In the genomic region with DNA sequence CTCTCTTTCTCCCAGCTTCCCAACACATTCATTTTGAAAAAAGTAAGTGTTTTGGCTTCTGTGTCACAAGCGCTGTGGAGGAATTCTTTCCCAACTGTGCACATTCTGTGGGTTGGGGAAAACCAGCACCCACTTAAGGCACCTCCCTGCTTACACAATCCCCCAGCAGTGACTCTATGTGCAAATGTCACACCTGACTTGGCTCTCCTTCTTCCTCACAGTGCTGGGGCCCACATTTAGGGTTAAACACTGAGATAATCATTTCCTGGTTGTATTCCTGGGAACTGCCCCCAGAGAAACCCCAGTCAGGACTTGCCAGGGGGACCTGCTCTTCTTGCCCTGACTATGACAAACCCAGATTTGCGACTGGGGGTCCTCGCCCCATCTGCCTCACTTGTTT, we compare ENCODE assay signal across 19 cellular contexts.
A peak's percentile ranks its signal among the peaks of the same experiment; 100 is the strongest.
DNase-seq lines count a peak whose midpoint lies in the region; ATAC-seq and TF ChIP-seq lines count a peak whose summit lies in the region.
"Had no signal": no experiment of that assay in that cellular context is flagged by ENCODE, and none has a peak within 500 bp of the region (broad histone marks: within the 10 kb centered on the region; RNA-seq: fewer than 3 reads in every experiment).

No MANE protein-coding gene starts in this region.

- no peak overlapping the region for H3K4me3 ChIP-seq in IMR-90 (ENCODE audit: insufficient read depth, low read depth, low read length)
- no peak overlapping the region for H3K4me3 ChIP-seq in epithelial cell of proximal tubule (ENCODE audit: low read depth, low read length)
- no peak overlapping the region for H3K4me3 ChIP-seq in kidney epithelial cell (ENCODE audit: low read depth, low read length)
- H3K4me3 ChIP-seq: GM23338, MG63 had no signal

- no peak overlapping the region for H4K8ac ChIP-seq in IMR-90 (ENCODE audit: low read depth in 2 of 2, low read length in 2 of 2)

- no peak overlapping the region for H3K56ac ChIP-seq in IMR-90 (ENCODE audit: extremely low read depth, insufficient read depth, low read length)

- H3K18ac ChIP-seq in IMR-90 (ENCODE audit: low read depth, low read length) = no peak overlapping the region

- no peak for TF ChIP-seq RAD21 in IMR-90 (IDR thresholded peaks at IDR 0.05; ENCODE audit: low read length)

- dilution Hi-C loops in IMR-90 (cut with HindIII; ENCODE audit: low sequenced_read_pairs, unreplicated experiment) = no loop called here

- H2BK15ac ChIP-seq in IMR-90 (ENCODE audit: low read depth, low read length) = no peak overlapping the region

- intact Hi-C loops in IMR-90 (cut with micrococcal nuclease) = no loop called here

- no peak overlapping the region for H2AK5ac ChIP-seq in IMR-90 (ENCODE audit: low read depth, low read length)

- POLR2A ChIA-PET in IMR-90 (lab: Charles Lee; ENCODE audit: unreplicated experiment) = no interaction called here

- H2BK5ac ChIP-seq in IMR-90 (ENCODE audit: low read depth, low read length, poor library complexity, severe bottlenecking) = no peak overlapping the region

- no peaks in the 10 kb centered on the region for H3K4me1 ChIP-seq in IMR-90 (ENCODE audit: control insufficient read depth, insufficient read depth, low read length)

- no peak for TF ChIP-seq CTCF in IMR-90 (conservative IDR thresholded peaks at IDR 0.05; ENCODE audit: low read depth, low read length)
- TF ChIP-seq CTCF in epithelial cell of proximal tubule (conservative IDR thresholded peaks at IDR 0.05; ENCODE audit: low read depth, low read length) = no peak
- no peak for TF ChIP-seq CTCF in kidney epithelial cell (IDR thresholded peaks at IDR 0.05; ENCODE audit: insufficient read depth, low read length, poor library complexity, severe bottlenecking)

- H3K9ac ChIP-seq in IMR-90 (ENCODE audit: low read depth, low read length) = no peak overlapping the region

- in situ Hi-C loops in IMR-90 (cut with MboI; ENCODE audit: low sequenced_read_pairs) = no loop called here

- no peak overlapping the region for H2AK9ac ChIP-seq in IMR-90 (replicated peaks; ENCODE audit: low read depth, low read length, poor library complexity)

- no TSS peak for BruUV-seq in IMR-90 (replicated peaks; lab: Mats Ljungman, UMichigan)

- no peak overlapping the region for H3K27ac ChIP-seq in IMR-90 (ENCODE audit: insufficient read depth, low read length)

- no peaks in the 10 kb centered on the region for H3K9me1 ChIP-seq in IMR-90 (ENCODE audit: insufficient read depth, low read length)

- H4K91ac ChIP-seq in IMR-90 (ENCODE audit: insufficient read depth, low read depth, low read length) = no peak overlapping the region

- no peak overlapping the region for H2BK120ac ChIP-seq in IMR-90 (ENCODE audit: low read depth, low read length)

- H3K4me2 ChIP-seq in IMR-90 (ENCODE audit: low read depth, low read length) = no peak overlapping the region
- H3K4me2 ChIP-seq: GM23338 had no signal

- peak; percentile 5 for DNase-seq in IMR-90
- peak; percentile 31 for DNase-seq in epithelial cell of proximal tubule (ENCODE audit: low read depth)
- peak; percentile 39 for DNase-seq in kidney epithelial cell (ENCODE audit: low read depth)
- DNase-seq in DMS153 treated with DMSO at 0.1 percent for 48 hours (lab: John Stamatoyannopoulos, UW; ENCODE audit: unreplicated experiment) = no peak
- DNase-seq in NCI-H69 (lab: John Stamatoyannopoulos, UW) = no peak
- DNase-seq: BE2C; CD8-positive, alpha-beta memory T cell; DND-41; H9; HFFc6; KG1; MG63; NCI-H1694; NCI-H2029 treated with DMSO at 0.1 percent for 48 hours; NCI-H526 treated with DMSO at 0.1 percent for 48 hours; SHP77 treated with DMSO at 0.1 percent for 48 hours had no signal

- peak overlapping the region; percentile 48 for H2AFZ ChIP-seq in IMR-90 (replicated peaks; ENCODE audit: low read length, poor library complexity)
- H2AFZ ChIP-seq: GM23338 had no signal

- CTCF ChIA-PET in IMR-90 (lab: Yijun Ruan, JAX) = no interaction called here

- no peaks in the 10 kb centered on the region for H3K9me3 ChIP-seq in IMR-90 (ENCODE audit: control insufficient read depth, insufficient read depth, low read length)
- H3K9me3 ChIP-seq: BE2C, MG63 had no signal

- H3K36me3 ChIP-seq in IMR-90 (ENCODE audit: control insufficient read depth, insufficient read depth, low read length) (no peaks in the 10 kb centered on the region), kidney epithelial cell (ENCODE audit: control insufficient read depth, insufficient read depth, low read length) (no peaks in the 10 kb centered on the region)
- H3K36me3 ChIP-seq: BE2C, MG63 had no signal

- no peaks in the 10 kb centered on the region for H4K20me1 ChIP-seq in IMR-90 (ENCODE audit: insufficient read depth, low read length)

- no peak overlapping the region for H4K5ac ChIP-seq in IMR-90 (ENCODE audit: low read depth, low read length)

- H3K27me3 ChIP-seq in IMR-90 (ENCODE audit: control insufficient read depth, insufficient read depth, low read length) = peaks cover 4% of the 10 kb centered on the region
- no peaks in the 10 kb centered on the region for H3K27me3 ChIP-seq in kidney epithelial cell (ENCODE audit: control insufficient read depth, insufficient read depth, low read length)
- H3K27me3 ChIP-seq: BE2C, MG63 had no signal

- no peak overlapping the region for H2BK20ac ChIP-seq in IMR-90 (ENCODE audit: low read depth, low read length)

- no peak for TF ChIP-seq POLR2A in IMR-90 (IDR thresholded peaks at IDR 0.05; ENCODE audit: low read depth, low read length)

- H3K79me1 ChIP-seq in IMR-90 (ENCODE audit: low read depth in 1 of 2, low read length in 2 of 2) = no peaks in the 10 kb centered on the region

- H3K4ac ChIP-seq in IMR-90 (ENCODE audit: low read depth, low read length) = no peak overlapping the region

- ATAC-seq in IMR-90 (ENCODE audit: low read depth) (no peak), HG03460 (IDR thresholded peaks at IDR 0.05; ENCODE audit: unreplicated experiment) (no peak), GM21786 (IDR thresholded peaks at IDR 0.05; ENCODE audit: unreplicated experiment) (no peak)
- ATAC-seq: GM23338 had no signal

- no peak overlapping the region for H3K23ac ChIP-seq in IMR-90 (ENCODE audit: low read depth, low read length)

- H3K14ac ChIP-seq in IMR-90 (replicated peaks; ENCODE audit: low read depth, low read length) = no peak overlapping the region

- WGBS in IMR-90 (ENCODE audit: extremely low coverage in 2 of 2, insufficient read length in 1 of 2), 2 experiments = no CpG with 5 or more reads among the region's 3 CpGs

TF ChIP-seq in IMR-90, 13 proteins besides CTCF, POLR2A, EP300 and RAD21:
- no peak for TF ChIP-seq CEBPB (IDR thresholded peaks at IDR 0.05; ENCODE audit: low read depth, low read length)

Comparison
In these comparisons a context has a peak if more than half of its experiments do, and no peak if none do; other contexts are left out.
1. DNase-seq: peak in IMR-90 (single experiment), epithelial cell of proximal tubule (single experiment) and kidney epithelial cell (single experiment); none in DMS153 treated with DMSO at 0.1 percent for 48 hours (single experiment) and NCI-H69 (single experiment).